1 cellular context compared by ENCODE assay signal in genomic region chr2:27212626-27213471, GRCh38.
TF ChIP-seq lines count a peak whose summit lies in the region.

No MANE protein-coding gene starts in this region.

TF ChIP-seq in HepG2, 621 proteins besides CTCF, POLR2A, EP300 and RAD21 (continued from another document and continues in another):
- TF ChIP-seq ZNF275 (CRISPR knock-in tag; IDR thresholded peaks at IDR 0.05; ENCODE audit: borderline replicate concordance) (no peak), ZBTB10 (CRISPR knock-in tag; IDR thresholded peaks at IDR 0.05; ENCODE audit: borderline replicate concordance) (no peak; the same call in 1 of the 2 replicates), ZBTB49 (CRISPR knock-in tag; IDR thresholded peaks at IDR 0.05; ENCODE audit: borderline replicate concordance) (no peak), NR2F6 (IDR thresholded peaks at IDR 0.05) (no peak), NR2F6 (CRISPR knock-in tag; IDR thresholded peaks at IDR 0.05) (no peak), PAF1 (CRISPR knock-in tag; IDR thresholded peaks at IDR 0.05) (0 out of 2 replicates have a peak, but pooled peaks have one; percentile 41), CCDC6 (CRISPR knock-in tag; IDR thresholded peaks at IDR 0.05) (no peak), SRF (IDR thresholded peaks at IDR 0.05; ENCODE audit: low read depth, low read length) (no peak), ATAD3A (CRISPR knock-in tag; IDR thresholded peaks at IDR 0.05) (no peak), TBX2 (CRISPR knock-in tag; IDR thresholded peaks at IDR 0.05; ENCODE audit: borderline replicate concordance) (peak; percentile 6; the same call in 1 of the 2 replicates), THRA (CRISPR knock-in tag; IDR thresholded peaks at IDR 0.05; ENCODE audit: borderline replicate concordance) (no peak), PRMT3 (CRISPR knock-in tag; IDR thresholded peaks at IDR 0.05; ENCODE audit: borderline replicate concordance, low read depth) (peak; percentile 19; the same call in 1 of the 2 replicates), ZNF292 (CRISPR knock-in tag; IDR thresholded peaks at IDR 0.05; ENCODE audit: borderline replicate concordance, low read depth) (peak; percentile 9; the same call in 1 of the 2 replicates), ZNF501 (CRISPR knock-in tag; IDR thresholded peaks at IDR 0.05) (peak; percentile 53; the same call in 1 of the 2 replicates), NFATC3 (CRISPR knock-in tag; IDR thresholded peaks at IDR 0.05) (peak; percentile 63), TBX3 (IDR thresholded peaks at IDR 0.05; ENCODE audit: borderline replicate concordance) (no peak), SMYD3 (CRISPR knock-in tag; IDR thresholded peaks at IDR 0.05) (peak; percentile 15; the same call in 1 of the 2 replicates), ZNF660 (CRISPR knock-in tag; IDR thresholded peaks at IDR 0.05; ENCODE audit: borderline replicate concordance, low read depth) (no peak), TGIF2 (CRISPR knock-in tag; IDR thresholded peaks at IDR 0.05) (peak; percentile 7; the same call in 1 of the 2 replicates), ZBTB7A (CRISPR knock-in tag; IDR thresholded peaks at IDR 0.05) (peak; percentile 8; the same call in 1 of the 2 replicates), ASH2L (IDR thresholded peaks at IDR 0.05; ENCODE audit: insufficient read length, low read depth, low read length) (peak; percentile 40), EZH2 (conservative IDR thresholded peaks at IDR 0.05; ENCODE audit: low read depth, low read length) (no peak), NCOA1 (CRISPR knock-in tag; IDR thresholded peaks at IDR 0.05) (no peak), GATA4 (IDR thresholded peaks at IDR 0.05; ENCODE audit: borderline replicate concordance, low read depth) (no peak), CHD2 (IDR thresholded peaks at IDR 0.05; ENCODE audit: low read depth, low read length) (no peak), ZNF850 (CRISPR knock-in tag; conservative IDR thresholded peaks at IDR 0.05) (0 out of 2 replicates have a peak, but pooled peaks have one; percentile 7), CREM (IDR thresholded peaks at IDR 0.05) (peak; percentile 30; the same call in 1 of the 2 replicates), CREM (CRISPR knock-in tag; IDR thresholded peaks at IDR 0.05) (no peak), TOE1 (CRISPR knock-in tag; IDR thresholded peaks at IDR 0.05) (no peak), DDIT3 (CRISPR knock-in tag; IDR thresholded peaks at IDR 0.05) (0 out of 2 replicates have a peak, but pooled peaks have one; percentile 17), ATF7-NPFF (CRISPR knock-in tag; IDR thresholded peaks at IDR 0.05; ENCODE audit: low read depth) (no peak), ZNF740 (CRISPR knock-in tag; IDR thresholded peaks at IDR 0.05) (peak; percentile 1; the same call in 1 of the 2 replicates), ZNF589 (CRISPR knock-in tag; conservative IDR thresholded peaks at IDR 0.05) (0 out of 2 replicates have a peak, but pooled peaks have one; percentile 12), HNRNPUL1 (IDR thresholded peaks at IDR 0.05; ENCODE audit: low read depth, low read length) (no peak), ZNF354B (CRISPR knock-in tag; IDR thresholded peaks at IDR 0.05) (0 out of 2 replicates have a peak, but pooled peaks have one; percentile 58), MBNL3 (CRISPR knock-in tag; conservative IDR thresholded peaks at IDR 0.05) (no peak), ATF1 (CRISPR knock-in tag; IDR thresholded peaks at IDR 0.05) (no peak), ZNF720 (CRISPR knock-in tag; IDR thresholded peaks at IDR 0.05) (0 out of 2 replicates have a peak, but pooled peaks have one; percentile 49), RXRB (CRISPR knock-in tag; IDR thresholded peaks at IDR 0.05; ENCODE audit: borderline replicate concordance) (no peak), ZNF543 (CRISPR knock-in tag; IDR thresholded peaks at IDR 0.05) (no peak), ZNF329 (CRISPR knock-in tag; IDR thresholded peaks at IDR 0.05; ENCODE audit: low read depth) (peak; percentile 16; the same call in 1 of the 2 replicates)
- TF ChIP-seq, protein P1, sequence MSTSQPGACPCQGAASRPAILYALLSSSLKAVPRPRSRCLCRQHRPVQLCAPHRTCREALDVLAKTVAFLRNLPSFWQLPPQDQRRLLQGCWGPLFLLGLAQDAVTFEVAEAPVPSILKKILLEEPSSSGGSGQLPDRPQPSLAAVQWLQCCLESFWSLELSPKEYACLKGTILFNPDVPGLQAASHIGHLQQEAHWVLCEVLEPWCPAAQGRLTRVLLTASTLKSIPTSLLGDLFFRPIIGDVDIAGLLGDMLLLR (CRISPR knock-in tag; IDR thresholded peaks at IDR 0.05): 0 out of 2 replicates have a peak, but pooled peaks have one; percentile 19
- TF ChIP-seq, protein P2, sequence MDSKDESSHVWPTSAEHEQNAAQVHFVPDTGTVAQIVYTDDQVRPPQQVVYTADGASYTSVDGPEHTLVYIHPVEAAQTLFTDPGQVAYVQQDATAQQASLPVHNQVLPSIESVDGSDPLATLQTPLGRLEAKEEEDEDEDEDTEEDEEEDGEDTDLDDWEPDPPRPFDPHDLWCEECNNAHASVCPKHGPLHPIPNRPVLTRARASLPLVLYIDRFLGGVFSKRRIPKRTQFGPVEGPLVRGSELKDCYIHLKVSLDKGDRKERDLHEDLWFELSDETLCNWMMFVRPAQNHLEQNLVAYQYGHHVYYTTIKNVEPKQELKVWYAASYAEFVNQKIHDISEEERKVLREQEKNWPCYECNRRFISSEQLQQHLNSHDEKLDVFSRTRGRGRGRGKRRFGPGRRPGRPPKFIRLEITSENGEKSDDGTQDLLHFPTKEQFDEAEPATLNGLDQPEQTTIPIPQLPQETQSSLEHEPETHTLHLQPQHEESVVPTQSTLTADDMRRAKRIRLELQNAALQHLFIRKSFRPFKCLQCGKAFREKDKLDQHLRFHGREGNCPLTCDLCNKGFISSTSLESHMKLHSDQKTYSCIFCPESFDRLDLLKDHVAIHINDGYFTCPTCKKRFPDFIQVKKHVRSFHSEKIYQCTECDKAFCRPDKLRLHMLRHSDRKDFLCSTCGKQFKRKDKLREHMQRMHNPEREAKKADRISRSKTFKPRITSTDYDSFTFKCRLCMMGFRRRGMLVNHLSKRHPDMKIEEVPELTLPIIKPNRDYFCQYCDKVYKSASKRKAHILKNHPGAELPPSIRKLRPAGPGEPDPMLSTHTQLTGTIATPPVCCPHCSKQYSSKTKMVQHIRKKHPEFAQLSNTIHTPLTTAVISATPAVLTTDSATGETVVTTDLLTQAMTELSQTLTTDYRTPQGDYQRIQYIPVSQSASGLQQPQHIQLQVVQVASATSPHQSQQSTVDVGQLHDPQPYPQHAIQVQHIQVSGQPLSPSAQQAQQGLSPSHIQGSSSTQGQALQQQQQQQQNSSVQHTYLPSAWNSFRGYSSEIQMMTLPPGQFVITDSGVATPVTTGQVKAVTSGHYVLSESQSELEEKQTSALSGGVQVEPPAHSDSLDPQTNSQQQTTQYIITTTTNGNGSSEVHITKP (CRISPR knock-in tag; IDR thresholded peaks at IDR 0.05; ENCODE audit: low read depth): no peak
- TF ChIP-seq, protein P3, sequence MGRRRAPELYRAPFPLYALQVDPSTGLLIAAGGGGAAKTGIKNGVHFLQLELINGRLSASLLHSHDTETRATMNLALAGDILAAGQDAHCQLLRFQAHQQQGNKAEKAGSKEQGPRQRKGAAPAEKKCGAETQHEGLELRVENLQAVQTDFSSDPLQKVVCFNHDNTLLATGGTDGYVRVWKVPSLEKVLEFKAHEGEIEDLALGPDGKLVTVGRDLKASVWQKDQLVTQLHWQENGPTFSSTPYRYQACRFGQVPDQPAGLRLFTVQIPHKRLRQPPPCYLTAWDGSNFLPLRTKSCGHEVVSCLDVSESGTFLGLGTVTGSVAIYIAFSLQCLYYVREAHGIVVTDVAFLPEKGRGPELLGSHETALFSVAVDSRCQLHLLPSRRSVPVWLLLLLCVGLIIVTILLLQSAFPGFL (CRISPR knock-in tag; IDR thresholded peaks at IDR 0.05): 0 out of 2 replicates have a peak, but pooled peaks have one; percentile 0
- TF ChIP-seq, protein P4, sequence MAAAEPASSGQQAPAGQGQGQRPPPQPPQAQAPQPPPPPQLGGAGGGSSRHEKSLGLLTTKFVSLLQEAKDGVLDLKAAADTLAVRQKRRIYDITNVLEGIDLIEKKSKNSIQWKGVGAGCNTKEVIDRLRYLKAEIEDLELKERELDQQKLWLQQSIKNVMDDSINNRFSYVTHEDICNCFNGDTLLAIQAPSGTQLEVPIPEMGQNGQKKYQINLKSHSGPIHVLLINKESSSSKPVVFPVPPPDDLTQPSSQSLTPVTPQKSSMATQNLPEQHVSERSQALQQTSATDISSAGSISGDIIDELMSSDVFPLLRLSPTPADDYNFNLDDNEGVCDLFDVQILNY (CRISPR knock-in tag; conservative IDR thresholded peaks at IDR 0.05): no peak
- TF ChIP-seq, protein P5, sequence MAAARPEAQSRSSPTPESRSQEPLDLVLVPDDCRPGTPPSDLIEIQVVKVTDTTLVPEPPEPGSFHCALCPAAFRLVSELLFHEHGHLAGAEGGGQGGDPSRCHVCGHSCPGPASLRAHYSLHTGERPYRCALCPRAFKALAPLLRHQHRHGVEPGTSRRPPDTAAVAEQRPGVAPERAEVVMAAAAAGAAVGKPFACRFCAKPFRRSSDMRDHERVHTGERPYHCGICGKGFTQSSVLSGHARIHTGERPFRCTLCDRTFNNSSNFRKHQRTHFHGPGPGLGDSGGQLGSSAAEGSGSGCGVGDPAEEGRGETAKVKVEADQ (CRISPR knock-in tag; IDR thresholded peaks at IDR 0.05; ENCODE audit: borderline replicate concordance): 0 out of 2 replicates have a peak, but pooled peaks have one; percentile 2
- TF ChIP-seq, protein P6, sequence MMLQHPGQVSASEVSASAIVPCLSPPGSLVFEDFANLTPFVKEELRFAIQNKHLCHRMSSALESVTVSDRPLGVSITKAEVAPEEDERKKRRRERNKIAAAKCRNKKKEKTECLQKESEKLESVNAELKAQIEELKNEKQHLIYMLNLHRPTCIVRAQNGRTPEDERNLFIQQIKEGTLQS (CRISPR knock-in tag; IDR thresholded peaks at IDR 0.05): no peak
